Comparison of ENCODE assay signal across 1 cellular context in the genomic region with DNA sequence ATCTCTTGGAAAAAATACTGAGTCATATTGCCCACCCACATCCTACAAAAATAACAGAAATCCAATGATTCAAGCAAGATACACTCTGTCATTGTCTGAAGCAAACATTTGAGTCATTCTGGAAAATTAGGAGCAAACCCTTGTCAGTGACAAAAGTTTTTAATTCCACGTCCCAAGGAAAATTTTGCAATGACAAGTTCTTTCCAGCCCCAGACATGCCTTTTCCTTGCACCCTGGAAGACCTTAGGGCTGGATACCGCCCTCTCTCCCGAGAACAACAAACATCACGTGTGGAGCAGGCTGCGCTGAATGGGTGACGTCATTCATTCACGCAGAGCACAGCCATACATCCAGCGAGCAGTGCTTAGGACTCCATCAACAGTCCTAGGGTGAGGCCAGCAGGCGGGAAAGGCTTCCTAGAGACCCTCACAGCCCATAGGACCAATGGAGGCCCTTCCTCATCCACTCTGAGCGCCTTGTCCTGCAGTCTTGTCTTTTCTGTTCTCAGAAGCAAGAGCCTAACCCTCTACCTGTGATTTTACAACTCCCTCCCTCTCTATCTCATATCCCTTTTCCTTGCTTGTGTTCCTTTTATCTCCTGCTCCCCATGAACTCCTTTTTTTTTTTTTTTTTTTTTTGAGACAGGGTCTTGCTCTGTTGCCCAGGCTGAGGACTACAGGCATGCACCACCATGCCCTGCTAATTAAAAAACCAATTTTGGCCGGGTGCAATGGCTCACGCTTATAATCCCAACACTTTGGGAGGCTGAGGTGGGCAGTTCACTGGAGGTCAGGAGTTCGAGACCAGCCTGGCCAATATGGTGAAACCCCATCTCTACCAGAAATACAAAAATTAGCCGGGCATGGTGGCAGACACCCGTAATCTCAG.
A peak's percentile ranks its signal among the peaks of the same experiment; 100 is the strongest.
TF ChIP-seq lines count a peak whose summit lies in the region.

No MANE protein-coding gene starts in this region.

TF ChIP-seq in K562, 482 proteins besides CTCF, POLR2A, EP300 and RAD21 (continued from another document and continues in another):
- TF ChIP-seq, protein P1, sequence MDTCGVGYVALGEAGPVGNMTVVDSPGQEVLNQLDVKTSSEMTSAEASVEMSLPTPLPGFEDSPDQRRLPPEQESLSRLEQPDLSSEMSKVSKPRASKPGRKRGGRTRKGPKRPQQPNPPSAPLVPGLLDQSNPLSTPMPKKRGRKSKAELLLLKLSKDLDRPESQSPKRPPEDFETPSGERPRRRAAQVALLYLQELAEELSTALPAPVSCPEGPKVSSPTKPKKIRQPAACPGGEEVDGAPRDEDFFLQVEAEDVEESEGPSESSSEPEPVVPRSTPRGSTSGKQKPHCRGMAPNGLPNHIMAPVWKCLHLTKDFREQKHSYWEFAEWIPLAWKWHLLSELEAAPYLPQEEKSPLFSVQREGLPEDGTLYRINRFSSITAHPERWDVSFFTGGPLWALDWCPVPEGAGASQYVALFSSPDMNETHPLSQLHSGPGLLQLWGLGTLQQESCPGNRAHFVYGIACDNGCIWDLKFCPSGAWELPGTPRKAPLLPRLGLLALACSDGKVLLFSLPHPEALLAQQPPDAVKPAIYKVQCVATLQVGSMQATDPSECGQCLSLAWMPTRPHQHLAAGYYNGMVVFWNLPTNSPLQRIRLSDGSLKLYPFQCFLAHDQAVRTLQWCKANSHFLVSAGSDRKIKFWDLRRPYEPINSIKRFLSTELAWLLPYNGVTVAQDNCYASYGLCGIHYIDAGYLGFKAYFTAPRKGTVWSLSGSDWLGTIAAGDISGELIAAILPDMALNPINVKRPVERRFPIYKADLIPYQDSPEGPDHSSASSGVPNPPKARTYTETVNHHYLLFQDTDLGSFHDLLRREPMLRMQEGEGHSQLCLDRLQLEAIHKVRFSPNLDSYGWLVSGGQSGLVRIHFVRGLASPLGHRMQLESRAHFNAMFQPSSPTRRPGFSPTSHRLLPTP (IDR thresholded peaks at IDR 0.05; ENCODE audit: borderline replicate concordance, extremely low read depth, insufficient read length) = no peak
- TF ChIP-seq TOE1 (IDR thresholded peaks at IDR 0.05; ENCODE audit: borderline replicate concordance) = peak; percentile 70; the same call in 1 of the 2 replicates
- no peak for TF ChIP-seq TOE1 (CRISPR knock-in tag; IDR thresholded peaks at IDR 0.05; ENCODE audit: borderline replicate concordance, low read depth)
- no peak for TF ChIP-seq PCBP2 (IDR thresholded peaks at IDR 0.05; ENCODE audit: low read depth, low read length, poor library complexity, severe bottlenecking)
- no peak for TF ChIP-seq CREBBP (IDR thresholded peaks at IDR 0.05; ENCODE audit: low read depth, low read length)
- TF ChIP-seq POLR3G (IDR thresholded peaks at IDR 0.05; ENCODE audit: extremely low read depth, insufficient read length, insufficient replicate concordance) = no peak
- no peak for TF ChIP-seq ZNF184 (CRISPR knock-in tag; IDR thresholded peaks at IDR 0.05)
- TF ChIP-seq ZNF76 (CRISPR knock-in tag; IDR thresholded peaks at IDR 0.05; ENCODE audit: borderline replicate concordance) = 0 out of 2 replicates have a peak, but pooled peaks have one; percentile 59
- no peak for TF ChIP-seq ESRRB (CRISPR knock-in tag; IDR thresholded peaks at IDR 0.05; ENCODE audit: borderline replicate concordance)
- no peak; the same call in 1 of the 2 replicates for TF ChIP-seq CBFA2T2 (conservative IDR thresholded peaks at IDR 0.05)
- no peak for TF ChIP-seq ETV5 (CRISPR knock-in tag; IDR thresholded peaks at IDR 0.05; ENCODE audit: low read depth)
- TF ChIP-seq, protein P2, sequence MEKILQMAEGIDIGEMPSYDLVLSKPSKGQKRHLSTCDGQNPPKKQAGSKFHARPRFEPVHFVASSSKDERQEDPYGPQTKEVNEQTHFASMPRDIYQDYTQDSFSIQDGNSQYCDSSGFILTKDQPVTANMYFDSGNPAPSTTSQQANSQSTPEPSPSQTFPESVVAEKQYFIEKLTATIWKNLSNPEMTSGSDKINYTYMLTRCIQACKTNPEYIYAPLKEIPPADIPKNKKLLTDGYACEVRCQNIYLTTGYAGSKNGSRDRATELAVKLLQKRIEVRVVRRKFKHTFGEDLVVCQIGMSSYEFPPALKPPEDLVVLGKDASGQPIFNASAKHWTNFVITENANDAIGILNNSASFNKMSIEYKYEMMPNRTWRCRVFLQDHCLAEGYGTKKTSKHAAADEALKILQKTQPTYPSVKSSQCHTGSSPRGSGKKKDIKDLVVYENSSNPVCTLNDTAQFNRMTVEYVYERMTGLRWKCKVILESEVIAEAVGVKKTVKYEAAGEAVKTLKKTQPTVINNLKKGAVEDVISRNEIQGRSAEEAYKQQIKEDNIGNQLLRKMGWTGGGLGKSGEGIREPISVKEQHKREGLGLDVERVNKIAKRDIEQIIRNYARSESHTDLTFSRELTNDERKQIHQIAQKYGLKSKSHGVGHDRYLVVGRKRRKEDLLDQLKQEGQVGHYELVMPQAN (IDR thresholded peaks at IDR 0.05; ENCODE audit: borderline replicate concordance) = peak; percentile 69; the same call in 1 of the 2 replicates
- TF ChIP-seq ATF7 (IDR thresholded peaks at IDR 0.05) = peak; percentile 100
- no peak for TF ChIP-seq NUFIP1 (IDR thresholded peaks at IDR 0.05; ENCODE audit: partially characterized antibody)
- TF ChIP-seq XRCC5 (IDR thresholded peaks at IDR 0.05; ENCODE audit: low read depth, low read length) = no peak
- no peak for TF ChIP-seq NR2F6 (CRISPR knock-in tag; IDR thresholded peaks at IDR 0.05)
- TF ChIP-seq ZBTB8A (IDR thresholded peaks at IDR 0.05; ENCODE audit: partially characterized antibody) = no peak
- TF ChIP-seq, protein P3, sequence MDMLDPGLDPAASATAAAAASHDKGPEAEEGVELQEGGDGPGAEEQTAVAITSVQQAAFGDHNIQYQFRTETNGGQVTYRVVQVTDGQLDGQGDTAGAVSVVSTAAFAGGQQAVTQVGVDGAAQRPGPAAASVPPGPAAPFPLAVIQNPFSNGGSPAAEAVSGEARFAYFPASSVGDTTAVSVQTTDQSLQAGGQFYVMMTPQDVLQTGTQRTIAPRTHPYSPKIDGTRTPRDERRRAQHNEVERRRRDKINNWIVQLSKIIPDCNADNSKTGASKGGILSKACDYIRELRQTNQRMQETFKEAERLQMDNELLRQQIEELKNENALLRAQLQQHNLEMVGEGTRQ (CRISPR knock-in tag; IDR thresholded peaks at IDR 0.05) = peak; percentile 91
- TF ChIP-seq, protein P4, sequence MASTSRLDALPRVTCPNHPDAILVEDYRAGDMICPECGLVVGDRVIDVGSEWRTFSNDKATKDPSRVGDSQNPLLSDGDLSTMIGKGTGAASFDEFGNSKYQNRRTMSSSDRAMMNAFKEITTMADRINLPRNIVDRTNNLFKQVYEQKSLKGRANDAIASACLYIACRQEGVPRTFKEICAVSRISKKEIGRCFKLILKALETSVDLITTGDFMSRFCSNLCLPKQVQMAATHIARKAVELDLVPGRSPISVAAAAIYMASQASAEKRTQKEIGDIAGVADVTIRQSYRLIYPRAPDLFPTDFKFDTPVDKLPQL (IDR thresholded peaks at IDR 0.05; ENCODE audit: extremely low read depth, insufficient read length) = no peak
- no peak for TF ChIP-seq RBM17 (IDR thresholded peaks at IDR 0.05; ENCODE audit: borderline replicate concordance, low read depth, low read length)
- TF ChIP-seq, protein P5, sequence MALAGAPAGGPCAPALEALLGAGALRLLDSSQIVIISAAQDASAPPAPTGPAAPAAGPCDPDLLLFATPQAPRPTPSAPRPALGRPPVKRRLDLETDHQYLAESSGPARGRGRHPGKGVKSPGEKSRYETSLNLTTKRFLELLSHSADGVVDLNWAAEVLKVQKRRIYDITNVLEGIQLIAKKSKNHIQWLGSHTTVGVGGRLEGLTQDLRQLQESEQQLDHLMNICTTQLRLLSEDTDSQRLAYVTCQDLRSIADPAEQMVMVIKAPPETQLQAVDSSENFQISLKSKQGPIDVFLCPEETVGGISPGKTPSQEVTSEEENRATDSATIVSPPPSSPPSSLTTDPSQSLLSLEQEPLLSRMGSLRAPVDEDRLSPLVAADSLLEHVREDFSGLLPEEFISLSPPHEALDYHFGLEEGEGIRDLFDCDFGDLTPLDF (CRISPR knock-in tag; IDR thresholded peaks at IDR 0.05) = no peak
- no peak for TF ChIP-seq ZBTB7A (IDR thresholded peaks at IDR 0.05; ENCODE audit: borderline replicate concordance, control insufficient read depth, low read depth, low read length)
- no peak for TF ChIP-seq FOXA3 (CRISPR knock-in tag; conservative IDR thresholded peaks at IDR 0.05 in 1 of 2, IDR thresholded peaks at IDR 0.05 in 1 of 2)
- TF ChIP-seq ZNF3 (CRISPR knock-in tag; IDR thresholded peaks at IDR 0.05) = no peak
- TF ChIP-seq ZNF165 (CRISPR knock-in tag; IDR thresholded peaks at IDR 0.05; ENCODE audit: borderline replicate concordance) = no peak
- no peak for TF ChIP-seq PURB (CRISPR knock-in tag; IDR thresholded peaks at IDR 0.05; ENCODE audit: low read depth)
- TF ChIP-seq GTF2F1 (IDR thresholded peaks at IDR 0.05; ENCODE audit: low read depth, low read length) = no peak
- peak; percentile 23; the same call in 1 of the 2 replicates for TF ChIP-seq KLF13 (tag; IDR thresholded peaks at IDR 0.05; ENCODE audit: borderline replicate concordance, low read depth)
- no peak for TF ChIP-seq THRAP3 (IDR thresholded peaks at IDR 0.05; ENCODE audit: borderline replicate concordance)
- no peak for TF ChIP-seq MBD2 (IDR thresholded peaks at IDR 0.05; ENCODE audit: borderline replicate concordance, low read depth)
- TF ChIP-seq CREB1 (IDR thresholded peaks at IDR 0.05) = peak; percentile 77
- TF ChIP-seq CREB1 (CRISPR knock-in tag; IDR thresholded peaks at IDR 0.05) = peak; percentile 89
- peak; percentile 76 for TF ChIP-seq DIDO1 (tag; IDR thresholded peaks at IDR 0.05; ENCODE audit: low read depth)
- no peak for TF ChIP-seq ILK (tag; IDR thresholded peaks at IDR 0.05; ENCODE audit: borderline replicate concordance, low read depth)
- TF ChIP-seq PHB (CRISPR knock-in tag; IDR thresholded peaks at IDR 0.05) = no peak
- TF ChIP-seq GABPB2 (CRISPR knock-in tag; conservative IDR thresholded peaks at IDR 0.05) = peak; percentile 79; the same call in 1 of the 2 replicates
- peak; percentile 15; the same call in 1 of the 2 replicates for TF ChIP-seq FOXM1 (IDR thresholded peaks at IDR 0.05; ENCODE audit: low read depth)
- no peak; the same call in 1 of the 2 replicates for TF ChIP-seq FOXM1 (CRISPR knock-in tag; IDR thresholded peaks at IDR 0.05; ENCODE audit: low read depth)
- TF ChIP-seq RUNX1 (IDR thresholded peaks at IDR 0.05; ENCODE audit: low read depth) = no peak
- TF ChIP-seq, protein P6, sequence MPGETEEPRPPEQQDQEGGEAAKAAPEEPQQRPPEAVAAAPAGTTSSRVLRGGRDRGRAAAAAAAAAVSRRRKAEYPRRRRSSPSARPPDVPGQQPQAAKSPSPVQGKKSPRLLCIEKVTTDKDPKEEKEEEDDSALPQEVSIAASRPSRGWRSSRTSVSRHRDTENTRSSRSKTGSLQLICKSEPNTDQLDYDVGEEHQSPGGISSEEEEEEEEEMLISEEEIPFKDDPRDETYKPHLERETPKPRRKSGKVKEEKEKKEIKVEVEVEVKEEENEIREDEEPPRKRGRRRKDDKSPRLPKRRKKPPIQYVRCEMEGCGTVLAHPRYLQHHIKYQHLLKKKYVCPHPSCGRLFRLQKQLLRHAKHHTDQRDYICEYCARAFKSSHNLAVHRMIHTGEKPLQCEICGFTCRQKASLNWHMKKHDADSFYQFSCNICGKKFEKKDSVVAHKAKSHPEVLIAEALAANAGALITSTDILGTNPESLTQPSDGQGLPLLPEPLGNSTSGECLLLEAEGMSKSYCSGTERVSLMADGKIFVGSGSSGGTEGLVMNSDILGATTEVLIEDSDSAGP (CRISPR knock-in tag; IDR thresholded peaks at IDR 0.05) = no peak
- no peak for TF ChIP-seq SRSF1 (IDR thresholded peaks at IDR 0.05; ENCODE audit: low read depth, low read length)
- no peak for TF ChIP-seq NCOA6 (IDR thresholded peaks at IDR 0.05)
- TF ChIP-seq ADNP (tag; IDR thresholded peaks at IDR 0.05) = peak; percentile 42; the same call in 1 of the 2 replicates
- TF ChIP-seq ZNF174 (CRISPR knock-in tag; IDR thresholded peaks at IDR 0.05) = no peak
- TF ChIP-seq, protein P7, sequence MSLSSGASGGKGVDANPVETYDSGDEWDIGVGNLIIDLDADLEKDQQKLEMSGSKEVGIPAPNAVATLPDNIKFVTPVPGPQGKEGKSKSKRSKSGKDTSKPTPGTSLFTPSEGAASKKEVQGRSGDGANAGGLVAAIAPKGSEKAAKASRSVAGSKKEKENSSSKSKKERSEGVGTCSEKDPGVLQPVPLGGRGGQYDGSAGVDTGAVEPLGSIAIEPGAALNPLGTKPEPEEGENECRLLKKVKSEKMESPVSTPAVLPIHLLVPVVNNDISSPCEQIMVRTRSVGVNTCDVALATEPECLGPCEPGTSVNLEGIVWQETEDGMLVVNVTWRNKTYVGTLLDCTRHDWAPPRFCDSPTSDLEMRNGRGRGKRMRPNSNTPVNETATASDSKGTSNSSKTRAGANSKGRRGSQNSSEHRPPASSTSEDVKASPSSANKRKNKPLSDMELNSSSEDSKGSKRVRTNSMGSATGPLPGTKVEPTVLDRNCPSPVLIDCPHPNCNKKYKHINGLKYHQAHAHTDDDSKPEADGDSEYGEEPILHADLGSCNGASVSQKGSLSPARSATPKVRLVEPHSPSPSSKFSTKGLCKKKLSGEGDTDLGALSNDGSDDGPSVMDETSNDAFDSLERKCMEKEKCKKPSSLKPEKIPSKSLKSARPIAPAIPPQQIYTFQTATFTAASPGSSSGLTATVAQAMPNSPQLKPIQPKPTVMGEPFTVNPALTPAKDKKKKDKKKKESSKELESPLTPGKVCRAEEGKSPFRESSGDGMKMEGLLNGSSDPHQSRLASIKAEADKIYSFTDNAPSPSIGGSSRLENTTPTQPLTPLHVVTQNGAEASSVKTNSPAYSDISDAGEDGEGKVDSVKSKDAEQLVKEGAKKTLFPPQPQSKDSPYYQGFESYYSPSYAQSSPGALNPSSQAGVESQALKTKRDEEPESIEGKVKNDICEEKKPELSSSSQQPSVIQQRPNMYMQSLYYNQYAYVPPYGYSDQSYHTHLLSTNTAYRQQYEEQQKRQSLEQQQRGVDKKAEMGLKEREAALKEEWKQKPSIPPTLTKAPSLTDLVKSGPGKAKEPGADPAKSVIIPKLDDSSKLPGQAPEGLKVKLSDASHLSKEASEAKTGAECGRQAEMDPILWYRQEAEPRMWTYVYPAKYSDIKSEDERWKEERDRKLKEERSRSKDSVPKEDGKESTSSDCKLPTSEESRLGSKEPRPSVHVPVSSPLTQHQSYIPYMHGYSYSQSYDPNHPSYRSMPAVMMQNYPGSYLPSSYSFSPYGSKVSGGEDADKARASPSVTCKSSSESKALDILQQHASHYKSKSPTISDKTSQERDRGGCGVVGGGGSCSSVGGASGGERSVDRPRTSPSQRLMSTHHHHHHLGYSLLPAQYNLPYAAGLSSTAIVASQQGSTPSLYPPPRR (CRISPR knock-in tag; IDR thresholded peaks at IDR 0.05; ENCODE audit: borderline replicate concordance) = no peak
- TF ChIP-seq, protein P8, sequence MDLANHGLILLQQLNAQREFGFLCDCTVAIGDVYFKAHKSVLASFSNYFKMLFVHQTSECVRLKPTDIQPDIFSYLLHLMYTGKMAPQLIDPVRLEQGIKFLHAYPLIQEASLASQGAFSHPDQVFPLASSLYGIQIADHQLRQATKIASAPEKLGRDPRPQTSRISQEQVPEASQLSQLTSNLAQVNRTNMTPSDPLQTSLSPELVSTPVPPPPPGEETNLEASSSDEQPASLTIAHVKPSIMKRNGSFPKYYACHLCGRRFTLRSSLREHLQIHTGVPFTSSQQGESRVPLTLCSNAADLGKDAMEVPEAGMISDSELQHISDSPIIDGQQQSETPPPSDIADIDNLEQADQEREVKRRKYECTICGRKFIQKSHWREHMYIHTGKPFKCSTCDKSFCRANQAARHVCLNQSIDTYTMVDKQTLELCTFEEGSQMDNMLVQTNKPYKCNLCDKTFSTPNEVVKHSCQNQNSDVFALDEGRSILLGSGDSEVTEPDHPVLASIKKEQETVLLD (IDR thresholded peaks at IDR 0.05) = no peak
- TF ChIP-seq, protein P9, sequence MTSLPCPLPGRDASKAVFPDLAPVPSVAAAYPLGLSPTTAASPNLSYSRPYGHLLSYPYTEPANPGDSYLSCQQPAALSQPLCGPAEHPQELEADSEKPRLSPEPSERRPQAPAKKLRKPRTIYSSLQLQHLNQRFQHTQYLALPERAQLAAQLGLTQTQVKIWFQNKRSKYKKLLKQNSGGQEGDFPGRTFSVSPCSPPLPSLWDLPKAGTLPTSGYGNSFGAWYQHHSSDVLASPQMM (CRISPR knock-in tag; IDR thresholded peaks at IDR 0.05) = no peak
